21 cellular contexts compared by ENCODE assay signal in genomic region chrX:57134702-57135101, GRCh38. TPM values are rescaled to one million over a fixed set of nuclear protein-coding genes. Genes with fewer than 3 reads are reported as not detected.
A peak's percentile ranks its signal among the peaks of the same experiment; 100 is the strongest.
DNase-seq lines count a peak whose midpoint lies in the region; ATAC-seq and TF ChIP-seq lines count a peak whose summit lies in the region.
"Had no signal": no experiment of that assay in that cellular context is flagged by ENCODE, and none has a peak within 500 bp of the region (broad histone marks: within the 10 kb centered on the region; RNA-seq: fewer than 3 reads in every experiment).

No MANE protein-coding gene starts in this region.

- TF ChIP-seq CTCF in MCF 10A (IDR thresholded peaks at IDR 0.05; ENCODE audit: unreplicated experiment) (no peak), breast epithelium (IDR thresholded peaks at IDR 0.05) (no peak), mammary epithelial cell (conservative IDR thresholded peaks at IDR 0.05 in 1 of 2, IDR thresholded peaks at IDR 0.05 in 1 of 2; ENCODE audit: extremely low read depth in 1 of 2, insufficient read depth in 1 of 2, low read depth in 1 of 2, low read length in 2 of 2) (no peak)

- peaks cover 24% of the 10 kb centered on the region for H3K27me3 Mint-ChIP-seq in MCF 10A (ENCODE audit: insufficient read depth, unreplicated experiment)
- no peaks in the 10 kb centered on the region for H3K27me3 Mint-ChIP-seq in naive thymus-derived CD4-positive, alpha-beta T cell

- CTCF ChIA-PET in MCF 10A (lab: Yijun Ruan, JAX) (no interaction called here), mammary epithelial cell (lab: Charles Lee; ENCODE audit: low non-redundant PET) (no interaction called here)
- CTCF ChIA-PET in naive thymus-derived CD4-positive, alpha-beta T cell (lab: Charles Lee), result no interaction called here

- no peak overlapping the region for H3K4me3 ChIP-seq in breast epithelium
- no peak overlapping the region for H3K4me3 ChIP-seq in mammary epithelial cell (replicated peaks in 1 of 3; ENCODE audit: insufficient read depth in 1 of 3, low read depth in 2 of 3, low read length in 3 of 3)
- no peak overlapping the region for H3K4me3 ChIP-seq in naive thymus-derived CD4-positive, alpha-beta T cell (ENCODE audit: low read length)

- no peaks in the 10 kb centered on the region for H3K27me3 ChIP-seq in breast epithelium
- H3K27me3 ChIP-seq in mammary epithelial cell (ENCODE audit: insufficient read depth, low read length), result no peaks in the 10 kb centered on the region
- H3K27me3 ChIP-seq in naive thymus-derived CD4-positive, alpha-beta T cell (ENCODE audit: control insufficient read depth in 2 of 2, insufficient read depth in 2 of 2, low read length in 2 of 2), result no peaks in the 10 kb centered on the region

- BruUV-seq in MCF 10A (replicated peaks; lab: Mats Ljungman, UMichigan) (no TSS peak), mammary epithelial cell (replicated peaks; lab: Mats Ljungman, UMichigan) (no TSS peak)

- no peak for ATAC-seq in naive thymus-derived CD4-positive, alpha-beta T cell

- H4K20me1 ChIP-seq in mammary epithelial cell (ENCODE audit: insufficient read depth, low read length), result no peaks in the 10 kb centered on the region

- peaks cover 6% of the 10 kb centered on the region for H3K4me1 Mint-ChIP-seq in MCF 10A (ENCODE audit: insufficient read depth, unreplicated experiment)
- peaks cover 0 to 2% (median 0%) of the 10 kb centered on the region in 7 donors for H3K4me1 Mint-ChIP-seq in naive thymus-derived CD4-positive, alpha-beta T cell

- no peak for TF ChIP-seq POLR2A in breast epithelium (IDR thresholded peaks at IDR 0.05)

- H3K27ac Mint-ChIP-seq in MCF 10A (ENCODE audit: low read depth, unreplicated experiment), result no peak overlapping the region
- no peak overlapping the region for H3K27ac Mint-ChIP-seq in naive thymus-derived CD4-positive, alpha-beta T cell

- no peaks in the 10 kb centered on the region for H3K9me3 Mint-ChIP-seq in MCF 10A (ENCODE audit: unreplicated experiment)
- peaks cover 0 to 2% (median 0%) of the 10 kb centered on the region in 11 donors for H3K9me3 Mint-ChIP-seq in naive thymus-derived CD4-positive, alpha-beta T cell

- WGBS in mammary epithelial cell (ENCODE audit: low coverage, missing lambda C conversion rate), result 83% methylated on average over 2 of the region's 3 CpGs

- no peaks in the 10 kb centered on the region for H3K79me2 ChIP-seq in mammary epithelial cell (ENCODE audit: insufficient read depth, low read length)

- no peaks in the 10 kb centered on the region for H3K36me3 ChIP-seq in breast epithelium
- H3K36me3 ChIP-seq in mammary epithelial cell (ENCODE audit: insufficient read depth, low read length), result no peaks in the 10 kb centered on the region
- H3K36me3 ChIP-seq in naive thymus-derived CD4-positive, alpha-beta T cell (ENCODE audit: control insufficient read depth in 2 of 3, insufficient read depth in 3 of 3, low read length in 3 of 3), result no peaks in the 10 kb centered on the region

- dilution Hi-C loops in mammary epithelial cell (cut with HindIII; ENCODE audit: low sequenced_read_pairs), result no loop called here

- no peaks in the 10 kb centered on the region for H3K9me3 ChIP-seq in breast epithelium
- no peaks in the 10 kb centered on the region for H3K9me3 ChIP-seq in mammary epithelial cell (replicated peaks; ENCODE audit: insufficient read depth, low read length)
- no peaks in the 10 kb centered on the region for H3K9me3 ChIP-seq in naive thymus-derived CD4-positive, alpha-beta T cell (ENCODE audit: control insufficient read depth in 2 of 3, low read length in 3 of 3)

- peaks cover 12% of the 10 kb centered on the region for H3K36me3 Mint-ChIP-seq in MCF 10A (ENCODE audit: insufficient read depth, unreplicated experiment)
- H3K36me3 Mint-ChIP-seq in naive thymus-derived CD4-positive, alpha-beta T cell, result peaks cover 0 to 12% (median 4%) of the 10 kb centered on the region in 5 donors

- POLR2A ChIA-PET in MCF 10A (lab: Yijun Ruan, JAX), result no interaction called here
- POLR2A ChIA-PET in naive thymus-derived CD4-positive, alpha-beta T cell (lab: Charles Lee), result no interaction called here

- intact Hi-C loops in MCF 10A (cut with micrococcal nuclease) (no loop called here), breast epithelium (cut with DNase I; ENCODE audit: low total_unique reads) (no loop called here), mammary epithelial cell (cut with micrococcal nuclease) (no loop called here)
- intact Hi-C loops in naive thymus-derived CD4-positive, alpha-beta T cell (cut with micrococcal nuclease), result no loop called here

- H3K9ac ChIP-seq in mammary epithelial cell (ENCODE audit: insufficient read depth, low read length), result no peak overlapping the region

- H3K4me3 Mint-ChIP-seq in MCF 10A (ENCODE audit: unreplicated experiment), result no peak overlapping the region
- no peak overlapping the region for H3K4me3 Mint-ChIP-seq in naive thymus-derived CD4-positive, alpha-beta T cell

- H3K4me1 ChIP-seq in breast epithelium (no peaks in the 10 kb centered on the region), mammary epithelial cell (ENCODE audit: insufficient read depth, low read length) (no peaks in the 10 kb centered on the region)
- H3K4me1 ChIP-seq in naive thymus-derived CD4-positive, alpha-beta T cell (ENCODE audit: control insufficient read depth in 2 of 2, insufficient read depth in 2 of 2, low read length in 2 of 2), result no peaks in the 10 kb centered on the region

- no peak overlapping the region for H2AFZ ChIP-seq in mammary epithelial cell (ENCODE audit: low read depth, low read length)

- in situ Hi-C loops in mammary epithelial cell (cut with MboI; ENCODE audit: low sequenced_read_pairs in 2 of 2), result no loop called here

- DNase-seq in MCF 10A (ENCODE audit: unreplicated experiment) (peak; percentile 18), breast epithelium (ENCODE audit: low spot score in 2 of 2) (no peak), mammary epithelial cell (peak; percentile 22), kidney tubule cell (ENCODE audit: low spot score) (peak; percentile 54), RKO (ENCODE audit: low spot score) (no peak), GDM1 (lab: John Stamatoyannopoulos, UW) (no peak)
- no peak for DNase-seq in naive thymus-derived CD4-positive, alpha-beta T cell
- DNase-seq in activated naive CD4-positive, alpha-beta T cell treated with Interleukin-2 at 50 U/mL for 16 hours, result no peak
- DNase-seq: 8988T; DMS153; HCEC 1CT; MV-4-11; NCI-H1105; NCI-H1436 treated with DMSO at 0.1 percent for 48 hours; NCI-H187 treated with DMSO at 0.1 percent for 48 hours; NCI-H2107; NCI-H446 treated with DMSO at 0.1 percent for 48 hours; NCI-H526; NCI-H82; NK-92 treated with Interleukin-12 subunit alpha and Interleukin-12 subunit beta, amount 100 ng/mL, for 24 hours; SHP77 treated with DMSO at 0.1 percent for 48 hours had no signal

- no peak overlapping the region for H3K4me2 ChIP-seq in mammary epithelial cell (ENCODE audit: insufficient read depth, low read depth, low read length)

- H3K27ac ChIP-seq in breast epithelium (no peak overlapping the region), mammary epithelial cell (ENCODE audit: insufficient read depth, low read depth, low read length) (no peak overlapping the region)
- no peak overlapping the region for H3K27ac ChIP-seq in naive thymus-derived CD4-positive, alpha-beta T cell (ENCODE audit: low read depth, low read length)

RNA-seq across cellular contexts. Expression of gene SPIN2A, which starts 2.5 kb away (rescaled TPM):
- 0.44 and 0.91 TPM in 2 replicates for total RNA-seq in MCF 10A (2022)
- total RNA-seq in breast epithelium, result 1 to 10 TPM in 1 of 3 donors, under 1 TPM in 2; 0.32 to 1.3 (median 0.73) TPM
- total RNA-seq in mammary epithelial cell, result under 1 TPM; 0.33 to 0.40 TPM
- 0.10 TPM for polyA plus RNA-seq in mammary epithelial cell
- not detected for polyA minus RNA-seq in mammary epithelial cell
- total RNA-seq in naive thymus-derived CD4-positive, alpha-beta T cell, result 1 to 10 TPM in 4 of 5 experiments, under 1 TPM in 1; 0.97 to 2.5 (median 1.2) TPM
- polyA plus RNA-seq in naive thymus-derived CD4-positive, alpha-beta T cell, result under 1 TPM in 1 of 2 donors, not detected in 1; 0.09 TPM

RNA-seq across cellular contexts. Expression of gene SPIN2B, which starts 13.4 kb away (rescaled TPM):
- total RNA-seq in MCF 10A (2022) (7.2 and 9.5 TPM in 2 replicates), breast epithelium (10 to 100 TPM in 2 of 3 donors, 1 to 10 TPM in 1; 7.3 to 10.8 (median 10.6) TPM), mammary epithelial cell (1 to 10 TPM; 7.2 to 9.8 TPM)
- 5.0 TPM for polyA plus RNA-seq in mammary epithelial cell
- not detected for polyA minus RNA-seq in mammary epithelial cell
- 10 to 100 TPM in 4 of 5 experiments, 1 to 10 TPM in 1; 9.0 to 19.7 (median 14.0) TPM for total RNA-seq in naive thymus-derived CD4-positive, alpha-beta T cell
- polyA plus RNA-seq in naive thymus-derived CD4-positive, alpha-beta T cell, result 10 to 100 TPM; 19.7 to 24.0 TPM

Comparison
In these comparisons a context has a peak if more than half of its experiments do, and no peak if none do; other contexts are left out.
1. DNase-seq: peak in MCF 10A (single experiment), mammary epithelial cell (single experiment) and kidney tubule cell (single experiment); none in breast epithelium (0 of 2), naive thymus-derived CD4-positive, alpha-beta T cell (0 of 9), activated naive CD4-positive, alpha-beta T cell treated with Interleukin-2 at 50 U/mL for 16 hours (single experiment), RKO (single experiment) and GDM1 (single experiment).